7 cellular contexts compared by ENCODE assay signal in the genomic region with DNA sequence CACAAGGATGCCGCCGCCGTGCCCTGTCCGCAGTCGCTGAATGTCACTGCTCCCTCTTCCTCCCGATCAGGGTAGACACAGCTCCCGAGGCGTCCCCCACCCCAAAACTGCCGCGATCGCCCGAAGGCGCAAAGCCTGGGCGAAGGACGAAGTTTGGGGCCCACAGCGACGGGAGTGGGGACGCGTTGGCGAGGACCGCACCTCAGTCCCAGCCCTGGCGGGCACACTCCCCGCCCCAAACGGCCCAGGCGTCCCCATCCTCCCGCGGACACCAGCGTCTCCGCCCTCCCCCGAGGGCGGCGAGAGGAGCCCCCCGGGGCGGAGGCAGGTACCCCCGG. TPM values are rescaled to one million over a fixed set of nuclear protein-coding genes. Genes with fewer than 3 reads are reported as not detected.
DNase-seq lines count a peak whose midpoint lies in the region; ATAC-seq and TF ChIP-seq lines count a peak whose summit lies in the region.

No MANE protein-coding gene starts in this region.

- H3K27ac ChIP-seq in GM23248 (no peak overlapping the region), RWPE2 (ENCODE audit: poor library complexity, severe bottlenecking) (peak overlapping the region; percentile 62)

- H3K9me2 ChIP-seq in GM23248 (ENCODE audit: insufficient read depth), result no peaks in the 10 kb centered on the region

- no peak for ATAC-seq in RWPE2 (ENCODE audit: low read depth)
- ATAC-seq in left lobe of liver, result no peak
- no peak for ATAC-seq in GM19463 (IDR thresholded peaks at IDR 0.05; ENCODE audit: unreplicated experiment)
- no peak for ATAC-seq in GM19395 (IDR thresholded peaks at IDR 0.05; ENCODE audit: unreplicated experiment)

- H3K9ac ChIP-seq in GM23248, result peak overlapping the region; percentile 66

- peaks cover 5% of the 10 kb centered on the region; the same call in 1 of the 2 replicates for H4K20me1 ChIP-seq in GM23248 (ENCODE audit: insufficient read depth)

- no peak overlapping the region for H3K27ac Mint-ChIP-seq in MCF 10A (ENCODE audit: low read depth, unreplicated experiment)

- no peak for TF ChIP-seq CTCF in RWPE2 (IDR thresholded peaks at IDR 0.05; ENCODE audit: poor library complexity, severe bottlenecking)
- no peak for TF ChIP-seq CTCF in MCF 10A (IDR thresholded peaks at IDR 0.05; ENCODE audit: unreplicated experiment)

- H3K4me3 ChIP-seq in GM23248 (peak overlapping the region; percentile 86), RWPE2 (ENCODE audit: severe bottlenecking) (peak overlapping the region; percentile 88)

- CTCF ChIA-PET in MCF 10A (lab: Yijun Ruan, JAX), result no interaction called here

- 3 to 4% methylated on average over 14 to 35 of the region's 35 CpGs for WGBS in GM23248 (ENCODE audit: low coverage in 1 of 2, low lambda C conversion rate in 2 of 2, missing lambda C conversion rate in 2 of 2), 2 experiments

- in situ Hi-C loops in GM23248 (cut with MboI), result no loop called here

- peaks cover 36% of the 10 kb centered on the region for H3K4me1 Mint-ChIP-seq in MCF 10A (ENCODE audit: insufficient read depth, unreplicated experiment)

- H3K4me1 ChIP-seq in GM23248 (ENCODE audit: insufficient read depth), result peaks cover 19% of the 10 kb centered on the region
- no peaks in the 10 kb centered on the region for H3K4me1 ChIP-seq in RWPE2 (ENCODE audit: insufficient read depth, poor library complexity, severe bottlenecking)

- H3K36me3 ChIP-seq in GM23248 (ENCODE audit: low read depth) (no peaks in the 10 kb centered on the region), RWPE2 (ENCODE audit: low read depth) (no peaks in the 10 kb centered on the region)

- peak overlapping the region; percentile 77 for H3K4me2 ChIP-seq in GM23248 (ENCODE audit: unreplicated experiment)

- intact Hi-C loops in MCF 10A (cut with micrococcal nuclease), result loop anchor here (5.0 to 10.0 kb wide), 3 partner anchors 100 to 543 kb away; no protein-coding TSS in a partner anchor

- DNase-seq in GM23248 (peak; percentile 42), RWPE2 (ENCODE audit: low spot score) (no peak), MCF 10A (ENCODE audit: unreplicated experiment) (no peak), left lobe of liver (ENCODE audit: low spot score) (peak; percentile 63)
- DNase-seq in stimulated activated CD4-positive, alpha-beta T cell treated with anti-CD3 and anti-CD28 coated beads, Interleukin-1b, Interleukin-23, amount 100 ng/mL, for 48 hours, result peak; percentile 40

- H3K9me3 ChIP-seq in GM23248 (ENCODE audit: low read depth), result no peaks in the 10 kb centered on the region
- no peaks in the 10 kb centered on the region for H3K9me3 ChIP-seq in RWPE2 (ENCODE audit: severe bottlenecking)

- H3K27me3 ChIP-seq in GM23248 (replicated peaks; ENCODE audit: insufficient read depth), result no peaks in the 10 kb centered on the region
- no peaks in the 10 kb centered on the region for H3K27me3 ChIP-seq in RWPE2 (ENCODE audit: insufficient read depth, poor library complexity, severe bottlenecking)

- peaks cover 31% of the 10 kb centered on the region for H3K79me2 ChIP-seq in GM23248 (ENCODE audit: insufficient read depth)

- H3F3A ChIP-seq in GM23248 (ENCODE audit: insufficient read depth), result peaks cover 39% of the 10 kb centered on the region

- no peaks in the 10 kb centered on the region for H3K27me3 Mint-ChIP-seq in MCF 10A (ENCODE audit: insufficient read depth, unreplicated experiment)

- H3K9me3 Mint-ChIP-seq in MCF 10A (ENCODE audit: unreplicated experiment), result no peaks in the 10 kb centered on the region

- H3K4me3 Mint-ChIP-seq in MCF 10A (ENCODE audit: unreplicated experiment), result peak overlapping the region; percentile 78

- POLR2A ChIA-PET in MCF 10A (lab: Yijun Ruan, JAX), result interaction anchor here (0.8 kb wide), 1 partner anchor 8 kb away, joined by 3 read pairs; no protein-coding TSS in a partner anchor

- peak overlapping the region; percentile 91 for H2AFZ ChIP-seq in GM23248

- H3K36me3 Mint-ChIP-seq in MCF 10A (ENCODE audit: insufficient read depth, unreplicated experiment), result no peaks in the 10 kb centered on the region

- BruUV-seq in MCF 10A (replicated peaks; lab: Mats Ljungman, UMichigan), result no TSS peak

RNA-seq across cellular contexts. Expression of a gene that starts 1.4 kb away (rescaled TPM):
- 7.7 and 15.0 TPM in 2 replicates for total RNA-seq in GM23248 (2014; rRNA removed; shearing (Covaris generic))
- polyA plus RNA-seq in GM23248 (2016; fragmentation: Nextera tagmentation; extraction: Ambion mirVana), result 12.4 and 15.3 TPM in 2 replicates
- total RNA-seq in MCF 10A (2022) (16.4 and 18.3 TPM in 2 replicates), left lobe of liver (9.4 TPM)

Comparison
In these comparisons a context has a peak if more than half of its experiments do, and no peak if none do; other contexts are left out.
1. DNase-seq: peak in GM23248 (single experiment), left lobe of liver (single experiment) and stimulated activated CD4-positive, alpha-beta T cell treated with anti-CD3 and anti-CD28 coated beads, Interleukin-1b, Interleukin-23, amount 100 ng/mL, for 48 hours (single experiment); none in RWPE2 (single experiment) and MCF 10A (single experiment).